24 cellular contexts compared by ENCODE assay signal in genomic region chr10:71301371-71301916, GRCh38.
"Had no signal": no experiment of that assay in that cellular context is flagged by ENCODE, and none has a peak within 500 bp of the region (broad histone marks: within the 10 kb centered on the region; RNA-seq: fewer than 3 reads in every experiment).

No MANE protein-coding gene starts in this region.

- H3K4me1 Mint-ChIP-seq: activated CD4-positive, alpha-beta T cell treated with anti-CD3 and anti-CD28 coated beads, Interleukin-2, amount 10 ng/mL, durations not matched to agents 24 days and 14 days had no signal

- H3K27ac Mint-ChIP-seq: activated B cell treated with CpG ODN at 0.5 μM for 24 hours; activated CD4-positive, alpha-beta memory T cell treated with anti-CD3 and anti-CD28 coated beads for 36 hours; activated CD4-positive, alpha-beta T cell treated with anti-CD3 and anti-CD28 coated beads, Interleukin-2, amount 10 ng/mL, durations not matched to agents 24 days and 14 days; activated naive CD4-positive, alpha-beta T cell treated with anti-CD3 and anti-CD28 coated beads for 36 hours; activated naive CD8-positive, alpha-beta T cell; activated T-helper 17 cell treated with anti-CD3 and anti-CD28 coated beads, Interleukin-2, amount 50 U/mL, for 72 hours; T-helper 1 cell treated with Interleukin-12 subunit alpha and Interleukin-12 subunit beta and Interleukin-4 antibody, amounts not matched to agents 30 μg/mL and 1 μg/mL, for 36 hours had no signal

- H3K4me3 Mint-ChIP-seq: activated B cell treated with CpG ODN at 0.5 μM for 24 hours; activated CD4-positive, alpha-beta memory T cell treated with anti-CD3 and anti-CD28 coated beads for 36 hours; activated CD4-positive, alpha-beta T cell treated with anti-CD3 and anti-CD28 coated beads, Interleukin-2, amount 10 ng/mL, durations not matched to agents 24 days and 14 days; activated naive CD4-positive, alpha-beta T cell treated with anti-CD3 and anti-CD28 coated beads for 36 hours; activated naive CD8-positive, alpha-beta T cell; activated T-helper 17 cell treated with anti-CD3 and anti-CD28 coated beads, Interleukin-2, amount 50 U/mL, for 72 hours; brain; T-helper 1 cell treated with Interleukin-12 subunit alpha and Interleukin-12 subunit beta and Interleukin-4 antibody, amounts not matched to agents 30 μg/mL and 1 μg/mL, for 36 hours had no signal

- FAIRE-seq: astrocyte had no signal

- H3K9me3 Mint-ChIP-seq: activated B cell treated with CpG ODN at 0.5 μM for 24 hours; activated CD4-positive, alpha-beta memory T cell treated with anti-CD3 and anti-CD28 coated beads for 36 hours; activated CD4-positive, alpha-beta T cell treated with anti-CD3 and anti-CD28 coated beads, Interleukin-2, amount 10 ng/mL, durations not matched to agents 24 days and 14 days; activated naive CD4-positive, alpha-beta T cell treated with anti-CD3 and anti-CD28 coated beads for 36 hours; activated T-helper 17 cell treated with anti-CD3 and anti-CD28 coated beads, Interleukin-2, amount 50 U/mL, for 72 hours; brain; T-helper 1 cell treated with Interleukin-12 subunit alpha and Interleukin-12 subunit beta and Interleukin-4 antibody, amounts not matched to agents 30 μg/mL and 1 μg/mL, for 36 hours had no signal

- ATAC-seq: activated T-helper 17 cell treated with anti-CD3 and anti-CD28 coated beads, Interleukin-2, amount 50 U/mL, for 72 hours; PC-3 had no signal

- DNase-seq: activated B cell treated with CpG ODN at 0.5 μM for 24 hours; activated CD4-positive, alpha-beta memory T cell treated with anti-CD3 and anti-CD28 coated beads for 36 hours; activated CD4-positive, alpha-beta T cell treated with anti-CD3 and anti-CD28 coated beads for 1 hour; activated CD4-positive, alpha-beta T cell treated with anti-CD3 and anti-CD28 coated beads, Interleukin-2, amount 10 ng/mL, durations not matched to agents 24 days and 14 days; activated CD8-positive, alpha-beta memory T cell treated with anti-CD3 and anti-CD28 coated beads for 24 hours; activated gamma-delta T cell; activated naive CD4-positive, alpha-beta T cell treated with anti-CD3 and anti-CD28 coated beads for 36 hours; activated T-cell treated with anti-CD3 and anti-CD28 coated beads, Interleukin-2, amount 50 U/mL, for 48 hours; amygdala; Kasumi-1; KBM-7; NCI-H1048; NCI-H146; NCI-H187 treated with DMSO at 0.1 percent for 48 hours; NCI-H2081 treated with DMSO at 0.1 percent for 48 hours; NCI-H446; NCI-H524; PC-3; SHP77 had no signal

- H3K27me3 Mint-ChIP-seq: brain had no signal

- H3K36me3 Mint-ChIP-seq: activated CD4-positive, alpha-beta memory T cell treated with anti-CD3 and anti-CD28 coated beads for 36 hours; activated naive CD8-positive, alpha-beta T cell had no signal
